ENCODE assay signal across 17 cellular contexts in genomic region chr4:87419578-87420249, GRCh38. TPM values are rescaled to one million over a fixed set of nuclear protein-coding genes. Genes with fewer than 3 reads are reported as not detected.
DNase-seq lines count a peak whose midpoint lies in the region; ATAC-seq and TF ChIP-seq lines count a peak whose summit lies in the region.
"Had no signal": no experiment of that assay in that cellular context is flagged by ENCODE, and none has a peak within 500 bp of the region (broad histone marks: within the 10 kb centered on the region; RNA-seq: fewer than 3 reads in every experiment).

No MANE protein-coding gene starts in this region.

- H3K4me1 Mint-ChIP-seq in CD4-positive, alpha-beta T cell (ENCODE audit: low read depth) = peaks cover 42% of the 10 kb centered on the region
- peaks cover 16 to 25% (median 17%) of the 10 kb centered on the region in 3 donors for H3K4me1 Mint-ChIP-seq in IgD-negative memory B cell

- intact Hi-C loops in CD4-positive, alpha-beta T cell (cut with DNase I, micrococcal nuclease) = loop anchor here (2.0 to 10.0 kb wide), 3 partner anchors 29 to 415 kb away; partner anchors contain the start of gene HSD17B11 (in 1 of the 2)
- intact Hi-C loops in cardiac septum (cut with DNase I) = loop anchor here (5.0 kb wide), 2 partner anchors 48 to 113 kb away; no protein-coding TSS in a partner anchor

- no peaks in the 10 kb centered on the region for H3K27me3 ChIP-seq in CD4-positive, alpha-beta T cell (ENCODE audit: control insufficient read depth, insufficient read depth, low read length)
- no peaks in the 10 kb centered on the region for H3K27me3 ChIP-seq in brain microvascular endothelial cell (replicated peaks)
- H3K27me3 ChIP-seq: dorsolateral prefrontal cortex, thyroid gland had no signal

- CTCF ChIA-PET in CD4-positive, alpha-beta T cell (lab: Charles Lee) = interaction anchor here (0.6 to 3.4 kb wide), 2 partner anchors 29 to 45 kb away, joined by 3 to 15 read pairs; partner anchors contain the start of gene HSD17B11

- H3K4me3 ChIP-seq in brain microvascular endothelial cell (ENCODE audit: low read depth, low read length) (no peak overlapping the region), mesodermal cell (ENCODE audit: extremely low read depth, insufficient read depth, low read length, poor library complexity, severe bottlenecking) (no peak overlapping the region)
- H3K4me3 ChIP-seq: dorsolateral prefrontal cortex, thyroid gland had no signal

- POLR2A ChIA-PET in CD4-positive, alpha-beta T cell (lab: Charles Lee) = interaction anchor here (4.4 kb wide), 1 partner anchor 29 kb away, joined by 65 read pairs; the partner anchor contains the start of gene HSD17B11

- H3K27me3 Mint-ChIP-seq in CD4-positive, alpha-beta T cell = no peaks in the 10 kb centered on the region
- H3K27me3 Mint-ChIP-seq in IgD-negative memory B cell = no peaks in the 10 kb centered on the region
- H3K27me3 Mint-ChIP-seq: activated CD4-positive, alpha-beta T cell treated with anti-CD3 and anti-CD28 coated beads, Interleukin-2, amount 10 ng/mL, durations not matched to agents 7 days and 5 days; memory B cell had no signal

- H3K4me1 ChIP-seq in mesodermal cell (ENCODE audit: control insufficient read depth, insufficient read depth, low read length, poor library complexity, severe bottlenecking) = peaks cover 4% of the 10 kb centered on the region

- H3K27ac Mint-ChIP-seq in CD4-positive, alpha-beta T cell = peak overlapping the region; percentile 97
- H3K27ac Mint-ChIP-seq in IgD-negative memory B cell = peak overlapping the region in 2 of 3 donors; percentile 16 to 39
- H3K27ac Mint-ChIP-seq: activated CD4-positive, alpha-beta T cell treated with anti-CD3 and anti-CD28 coated beads, Interleukin-2, amount 10 ng/mL, durations not matched to agents 7 days and 5 days had no signal

- H3K4me3 Mint-ChIP-seq in CD4-positive, alpha-beta T cell = peak overlapping the region; percentile 62
- H3K4me3 Mint-ChIP-seq in IgD-negative memory B cell = peak overlapping the region in 1 of 4 donors; percentile 7
- H3K4me3 Mint-ChIP-seq: activated CD4-positive, alpha-beta T cell treated with anti-CD3 and anti-CD28 coated beads, Interleukin-2, amount 10 ng/mL, durations not matched to agents 7 days and 5 days; memory B cell had no signal

- no peak for DNase-seq in CD4-positive, alpha-beta T cell
- DNase-seq in brain microvascular endothelial cell (peak; percentile 52), DMS114 treated with DMSO at 0.1 percent for 48 hours (lab: John Stamatoyannopoulos, UW; ENCODE audit: unreplicated experiment) (no peak), SIG-M5 (lab: John Stamatoyannopoulos, UW) (no peak), cardiac septum (ENCODE audit: low spot score) (no peak)
- DNase-seq: activated CD4-positive, alpha-beta T cell treated with anti-CD3 and anti-CD28 coated beads, Interleukin-2, amount 10 ng/mL, durations not matched to agents 7 days and 5 days; activated T-cell treated with anti-CD3 and anti-CD28 coated beads, Interleukin-2, amount 50 U/mL, for 48 hours; amniotic stem cell; dorsolateral prefrontal cortex; NCI-H1417 treated with DMSO at 0.1 percent for 48 hours; NCI-H524 treated with DMSO at 0.1 percent for 48 hours; T-helper 9 cell; thyroid gland had no signal

- ATAC-seq in CD4-positive, alpha-beta T cell (ENCODE audit: poor library complexity) = no peak
- no peak for ATAC-seq in GM18498 (IDR thresholded peaks at IDR 0.05; ENCODE audit: unreplicated experiment)

- H3K36me3 ChIP-seq in brain microvascular endothelial cell (replicated peaks) = no peaks in the 10 kb centered on the region
- H3K36me3 ChIP-seq in mesodermal cell (ENCODE audit: control insufficient read depth, insufficient read depth, low read length) = no peaks in the 10 kb centered on the region
- H3K36me3 ChIP-seq: thyroid gland had no signal

- WGBS in mesodermal cell (ENCODE audit: insufficient coverage in 2 of 2), 2 experiments = 53 to 68% methylated on average over 3 of the region's 5 CpGs

- peaks cover 14% of the 10 kb centered on the region for H3K36me3 Mint-ChIP-seq in CD4-positive, alpha-beta T cell (ENCODE audit: low read depth)
- H3K36me3 Mint-ChIP-seq in IgD-negative memory B cell = peaks cover 2% of the 10 kb centered on the region
- H3K36me3 Mint-ChIP-seq: memory B cell had no signal

- no peak for TF ChIP-seq CTCF in CD4-positive, alpha-beta T cell (IDR thresholded peaks at IDR 0.05)
- TF ChIP-seq CTCF in brain microvascular endothelial cell (IDR thresholded peaks at IDR 0.05; ENCODE audit: low read depth, low read length, missing control alignments) = no peak

- no peaks in the 10 kb centered on the region for H3K9me3 ChIP-seq in CD4-positive, alpha-beta T cell (ENCODE audit: control insufficient read depth, low read length)
- H3K9me3 ChIP-seq in mesodermal cell (ENCODE audit: control insufficient read depth, low read length) = no peaks in the 10 kb centered on the region
- H3K9me3 ChIP-seq: thyroid gland had no signal

- in situ Hi-C loops in brain microvascular endothelial cell (cut with HindIII; ENCODE audit: low pct_ligation_motif_present, low sequenced_read_pairs) = no loop called here

- no peak overlapping the region for H3K27ac ChIP-seq in CD4-positive, alpha-beta T cell (ENCODE audit: low read depth, low read length)
- no peak overlapping the region for H3K27ac ChIP-seq in brain microvascular endothelial cell
- peak overlapping the region; percentile 30 for H3K27ac ChIP-seq in mesodermal cell (ENCODE audit: low read depth, low read length, severe bottlenecking)
- H3K27ac ChIP-seq: dorsolateral prefrontal cortex, thyroid gland had no signal

- no peaks in the 10 kb centered on the region for H3K9me3 Mint-ChIP-seq in CD4-positive, alpha-beta T cell
- no peaks in the 10 kb centered on the region for H3K9me3 Mint-ChIP-seq in IgD-negative memory B cell
- H3K9me3 Mint-ChIP-seq: activated CD4-positive, alpha-beta T cell treated with anti-CD3 and anti-CD28 coated beads, Interleukin-2, amount 10 ng/mL, durations not matched to agents 7 days and 5 days; memory B cell had no signal

RNA-seq across cellular contexts. Expression of gene NUDT9, which starts 2.7 kb away (rescaled TPM):
- 1 to 10 TPM; 4.4 to 4.8 TPM for total RNA-seq in CD4-positive, alpha-beta T cell
- 23.6 TPM for polyA plus RNA-seq in IgD-negative memory B cell
- polyA plus RNA-seq in mesodermal cell (2013, experiment 1 of 2) = 25.7 TPM
- polyA plus RNA-seq in mesodermal cell (2013, experiment 2 of 2) = 31.0 TPM
- total RNA-seq in cardiac septum = 21.5 TPM

RNA-seq across cellular contexts. Expression of gene HSD17B11, which starts 28.7 kb away (rescaled TPM):
- total RNA-seq in CD4-positive, alpha-beta T cell = 10 to 100 TPM; 34.9 to 36.5 TPM
- 59.5 TPM for polyA plus RNA-seq in IgD-negative memory B cell
- polyA plus RNA-seq in mesodermal cell (2013, experiment 1 of 2) = 67.4 TPM
- 79.0 TPM for polyA plus RNA-seq in mesodermal cell (2013, experiment 2 of 2)
- total RNA-seq in cardiac septum = 11.0 TPM
